ENCODE assay signal across 36 cellular contexts in the genomic region with DNA sequence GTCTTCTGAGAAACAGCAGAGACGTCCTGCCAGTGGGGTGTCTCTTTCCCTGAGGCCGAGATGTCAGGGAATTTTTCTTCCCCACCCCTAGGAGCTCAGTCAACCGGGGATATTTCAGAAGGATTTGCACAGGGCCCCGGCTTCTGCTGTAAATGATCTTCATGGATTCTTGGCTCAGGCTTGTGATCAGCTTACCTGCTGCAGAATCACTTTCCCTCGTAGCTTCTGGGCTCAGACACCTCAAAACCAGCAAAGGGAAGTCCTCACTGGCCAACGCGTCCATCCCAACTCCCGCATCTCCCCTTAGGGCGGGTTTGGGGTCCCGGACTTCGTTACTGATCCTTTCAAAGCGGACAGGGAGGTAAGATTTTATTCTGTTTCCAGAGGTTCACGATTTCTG.
"Had no signal": no experiment of that assay in that cellular context is flagged by ENCODE, and none has a peak within 500 bp of the region (broad histone marks: within the 10 kb centered on the region; RNA-seq: fewer than 3 reads in every experiment).

No MANE protein-coding gene starts in this region.

- H3K27ac ChIP-seq: adrenal gland, body of pancreas, breast epithelium, Peyer's patch, RWPE1, VCaP had no signal

- H3K4me1 ChIP-seq: adrenal gland, body of pancreas, breast epithelium, Peyer's patch had no signal

- H3K36me3 ChIP-seq: adrenal gland, breast epithelium, Peyer's patch had no signal

- H3K27me3 ChIP-seq: adrenal gland, body of pancreas, breast epithelium, Peyer's patch had no signal

- H3K4me1 Mint-ChIP-seq: activated B cell treated with CpG ODN at 0.5 μM for 24 hours had no signal

- H3K4me3 ChIP-seq: adrenal gland, body of pancreas, breast epithelium, Peyer's patch had no signal

- DNase-seq: activated B cell treated with CpG ODN at 0.5 μM for 24 hours; activated CD4-positive, alpha-beta T cell treated with anti-CD3 and anti-CD28 coated beads for 1 hour; activated CD4-positive, alpha-beta T cell treated with anti-CD3 and anti-CD28 coated beads for 48 hours; activated CD4-positive, alpha-beta T cell treated with anti-CD3 and anti-CD28 coated beads, Interleukin-2, amount 50 U/mL, for 48 hours; activated CD8-positive, alpha-beta T cell treated with anti-CD3 and anti-CD28 coated beads, Interleukin-2, amount 10 ng/mL, durations not matched to agents 7 days and 5 days; activated gamma-delta T cell treated with Interleukin-2 at 50 U/mL for 16 hours; activated naive CD4-positive, alpha-beta T cell treated with anti-CD3 and anti-CD28 coated beads for 36 hours; activated T-cell treated with anti-CD3 and anti-CD28 coated beads, Interleukin-2, amount 50 U/mL, for 4 hours; adrenal gland; body of pancreas; Karpas-422; KBM-7; NCI-H1105 treated with DMSO at 0.1 percent for 48 hours; NCI-H1436; NCI-H1694; NCI-H2029; NCI-H2171 treated with DMSO at 0.1 percent for 48 hours; NCI-H2227 treated with DMSO at 0.1 percent for 48 hours; NCI-H446; NCI-H510A treated with DMSO at 0.1 percent for 48 hours; NCI-H526 treated with DMSO at 0.1 percent for 48 hours; NCI-H774; NK-92 treated with Interleukin-12 subunit alpha and Interleukin-12 subunit beta, amount 100 ng/mL, for 24 hours; PC-3; Peyer's patch; SIG-M5; SW 1271; T-helper 1 cell; T-helper 2 cell; T-helper 9 cell had no signal

- H3K9me3 ChIP-seq: adrenal gland, body of pancreas, breast epithelium, Peyer's patch had no signal

- H3K4me3 Mint-ChIP-seq: activated B cell treated with CpG ODN at 0.5 μM for 24 hours; activated CD8-positive, alpha-beta T cell treated with anti-CD3 and anti-CD28 coated beads, Interleukin-2, amount 10 ng/mL, durations not matched to agents 7 days and 5 days; activated naive CD4-positive, alpha-beta T cell treated with anti-CD3 and anti-CD28 coated beads for 36 hours; activated T-cell treated with anti-CD3 and anti-CD28 coated beads, Interleukin-2, amount 50 U/mL, for 4 hours; activated T-helper 1 cell treated with anti-CD3 and anti-CD28 coated beads, Interleukin-12 subunit alpha, Interleukin-12 subunit beta, Interleukin-2, Interleukin-4 antibody, amounts not matched to agents 30 ng/mL and 10 ng/mL and 1 ng/mL, durations not matched to agents 14 hours and 24 hours and 36 hours had no signal

- H3K27me3 Mint-ChIP-seq: activated B cell treated with CpG ODN at 0.5 μM for 24 hours had no signal

- ATAC-seq: activated CD8-positive, alpha-beta T cell treated with anti-CD3 and anti-CD28 coated beads, Interleukin-2, amount 10 ng/mL, durations not matched to agents 7 days and 5 days; activated naive CD4-positive, alpha-beta T cell treated with anti-CD3 and anti-CD28 coated beads, Interleukin-2, amount 50 U/mL, for 72 hours; activated T-cell treated with anti-CD3 and anti-CD28 coated beads, Interleukin-2, amount 50 U/mL, for 4 hours; body of pancreas; PC-3; Right ventricle myocardium inferior had no signal

- H3K36me3 Mint-ChIP-seq: activated naive CD4-positive, alpha-beta T cell treated with anti-CD3 and anti-CD28 coated beads, Interleukin-2, amount 50 U/mL, for 72 hours had no signal

- H3K27ac Mint-ChIP-seq: activated B cell treated with CpG ODN at 0.5 μM for 24 hours; activated CD8-positive, alpha-beta T cell treated with anti-CD3 and anti-CD28 coated beads, Interleukin-2, amount 10 ng/mL, durations not matched to agents 7 days and 5 days; activated naive CD4-positive, alpha-beta T cell treated with anti-CD3 and anti-CD28 coated beads for 36 hours; activated naive CD4-positive, alpha-beta T cell treated with anti-CD3 and anti-CD28 coated beads, Interleukin-2, amount 50 U/mL, for 72 hours; activated T-helper 1 cell treated with anti-CD3 and anti-CD28 coated beads, Interleukin-12 subunit alpha, Interleukin-12 subunit beta, Interleukin-2, Interleukin-4 antibody, amounts not matched to agents 30 ng/mL and 10 ng/mL and 1 ng/mL, durations not matched to agents 14 hours and 24 hours and 36 hours had no signal

- H3K9me3 Mint-ChIP-seq: activated B cell treated with CpG ODN at 0.5 μM for 24 hours; activated naive CD4-positive, alpha-beta T cell treated with anti-CD3 and anti-CD28 coated beads for 36 hours; activated naive CD4-positive, alpha-beta T cell treated with anti-CD3 and anti-CD28 coated beads, Interleukin-2, amount 50 U/mL, for 72 hours; activated T-cell treated with anti-CD3 and anti-CD28 coated beads, Interleukin-2, amount 50 U/mL, for 4 hours; activated T-helper 1 cell treated with anti-CD3 and anti-CD28 coated beads, Interleukin-12 subunit alpha, Interleukin-12 subunit beta, Interleukin-2, Interleukin-4 antibody, amounts not matched to agents 30 ng/mL and 10 ng/mL and 1 ng/mL, durations not matched to agents 14 hours and 24 hours and 36 hours had no signal
